1 cellular context compared by ENCODE assay signal in genomic region chr17:6090253-6090652, GRCh38.
TF ChIP-seq lines count a peak whose summit lies in the region.

No MANE protein-coding gene starts in this region.

TF ChIP-seq in GM23338, 12 proteins besides CTCF, POLR2A, EP300 and RAD21 (continued from another document):
- no peak for TF ChIP-seq EZH2phosphoT487 (IDR thresholded peaks at IDR 0.05; ENCODE audit: unreplicated experiment)
- no peak for TF ChIP-seq ETS1 (IDR thresholded peaks at IDR 0.05)
- TF ChIP-seq JUNB (IDR thresholded peaks at IDR 0.05; ENCODE audit: unreplicated experiment), result no peak
- TF ChIP-seq POLR2AphosphoS5 (IDR thresholded peaks at IDR 0.05; ENCODE audit: low read depth), result no peak
- TF ChIP-seq ZNF114 (CRISPR knock-in tag; IDR thresholded peaks at IDR 0.05), result no peak
- TF ChIP-seq, protein P1, sequence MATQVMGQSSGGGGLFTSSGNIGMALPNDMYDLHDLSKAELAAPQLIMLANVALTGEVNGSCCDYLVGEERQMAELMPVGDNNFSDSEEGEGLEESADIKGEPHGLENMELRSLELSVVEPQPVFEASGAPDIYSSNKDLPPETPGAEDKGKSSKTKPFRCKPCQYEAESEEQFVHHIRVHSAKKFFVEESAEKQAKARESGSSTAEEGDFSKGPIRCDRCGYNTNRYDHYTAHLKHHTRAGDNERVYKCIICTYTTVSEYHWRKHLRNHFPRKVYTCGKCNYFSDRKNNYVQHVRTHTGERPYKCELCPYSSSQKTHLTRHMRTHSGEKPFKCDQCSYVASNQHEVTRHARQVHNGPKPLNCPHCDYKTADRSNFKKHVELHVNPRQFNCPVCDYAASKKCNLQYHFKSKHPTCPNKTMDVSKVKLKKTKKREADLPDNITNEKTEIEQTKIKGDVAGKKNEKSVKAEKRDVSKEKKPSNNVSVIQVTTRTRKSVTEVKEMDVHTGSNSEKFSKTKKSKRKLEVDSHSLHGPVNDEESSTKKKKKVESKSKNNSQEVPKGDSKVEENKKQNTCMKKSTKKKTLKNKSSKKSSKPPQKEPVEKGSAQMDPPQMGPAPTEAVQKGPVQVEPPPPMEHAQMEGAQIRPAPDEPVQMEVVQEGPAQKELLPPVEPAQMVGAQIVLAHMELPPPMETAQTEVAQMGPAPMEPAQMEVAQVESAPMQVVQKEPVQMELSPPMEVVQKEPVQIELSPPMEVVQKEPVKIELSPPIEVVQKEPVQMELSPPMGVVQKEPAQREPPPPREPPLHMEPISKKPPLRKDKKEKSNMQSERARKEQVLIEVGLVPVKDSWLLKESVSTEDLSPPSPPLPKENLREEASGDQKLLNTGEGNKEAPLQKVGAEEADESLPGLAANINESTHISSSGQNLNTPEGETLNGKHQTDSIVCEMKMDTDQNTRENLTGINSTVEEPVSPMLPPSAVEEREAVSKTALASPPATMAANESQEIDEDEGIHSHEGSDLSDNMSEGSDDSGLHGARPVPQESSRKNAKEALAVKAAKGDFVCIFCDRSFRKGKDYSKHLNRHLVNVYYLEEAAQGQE (IDR thresholded peaks at IDR 0.05; ENCODE audit: unreplicated experiment), result no peak
- no peak for TF ChIP-seq STAT1 (IDR thresholded peaks at IDR 0.05; ENCODE audit: unreplicated experiment)
- no peak for TF ChIP-seq NANOG (IDR thresholded peaks at IDR 0.05; ENCODE audit: borderline replicate concordance)
- TF ChIP-seq CREB1 (CRISPR knock-in tag; IDR thresholded peaks at IDR 0.05; ENCODE audit: low read depth), result no peak
- no peak for TF ChIP-seq ZNF331 (CRISPR knock-in tag; IDR thresholded peaks at IDR 0.05; ENCODE audit: low read depth)
